Comparison of ENCODE assay signal across 11 cellular contexts in genomic region chr10:78937800-78938694, GRCh38.
DNase-seq lines count a peak whose midpoint lies in the region; ATAC-seq and TF ChIP-seq lines count a peak whose summit lies in the region.
"Had no signal": no experiment of that assay in that cellular context is flagged by ENCODE, and none has a peak within 500 bp of the region (broad histone marks: within the 10 kb centered on the region; RNA-seq: fewer than 3 reads in every experiment).

No MANE protein-coding gene starts in this region.

- H3K27ac ChIP-seq in DOHH2 (ENCODE audit: low read depth, low read length) (no peak overlapping the region), HEK293 (ENCODE audit: extremely low read depth, low read depth, low read length) (no peak overlapping the region), right lobe of liver (no peak overlapping the region)
- H3K27ac ChIP-seq: parathyroid adenoma, VCaP had no signal

- H3K9me3 Mint-ChIP-seq in activated CD8-positive, alpha-beta T cell treated with anti-CD3 and anti-CD28 coated beads, Interleukin-2, amount 10 ng/mL, durations not matched to agents 7 days and 5 days (ENCODE audit: insufficient read depth) = no peaks in the 10 kb centered on the region

- H3K4me3 Mint-ChIP-seq in activated CD8-positive, alpha-beta T cell treated with anti-CD3 and anti-CD28 coated beads, Interleukin-2, amount 10 ng/mL, durations not matched to agents 7 days and 5 days = no peak overlapping the region

- no peak for TF ChIP-seq POLR2A in right lobe of liver (IDR thresholded peaks at IDR 0.05)

- POLR2A ChIA-PET in HEK293 (lab: Yijun Ruan, JAX) = no interaction called here
- POLR2A ChIA-PET in activated CD8-positive, alpha-beta T cell treated with anti-CD3 and anti-CD28 coated beads, Interleukin-2, amount 10 ng/mL, durations not matched to agents 7 days and 5 days (lab: Charles Lee) = no interaction called here

- no peaks in the 10 kb centered on the region for H3K36me3 Mint-ChIP-seq in activated CD8-positive, alpha-beta T cell treated with anti-CD3 and anti-CD28 coated beads, Interleukin-2, amount 10 ng/mL, durations not matched to agents 7 days and 5 days (ENCODE audit: low read depth)

- H3K36me3 ChIP-seq in DOHH2 (ENCODE audit: control insufficient read depth, low read length) (no peaks in the 10 kb centered on the region), HEK293 (ENCODE audit: control insufficient read depth in 2 of 2, insufficient read depth in 1 of 2, low read length in 2 of 2) (no peaks in the 10 kb centered on the region), right lobe of liver (no peaks in the 10 kb centered on the region)

- no peak overlapping the region for H3K4me2 ChIP-seq in DOHH2 (ENCODE audit: low read length)

- CTCF ChIA-PET in HEK293 (lab: Yijun Ruan, JAX) = interaction anchor here (0.7 kb wide), 1 partner anchor 14 kb away, joined by 3 read pairs; no protein-coding TSS in a partner anchor
- CTCF ChIA-PET in activated CD8-positive, alpha-beta T cell treated with anti-CD3 and anti-CD28 coated beads, Interleukin-2, amount 10 ng/mL, durations not matched to agents 7 days and 5 days (lab: Charles Lee) = no interaction called here

- H3K27me3 Mint-ChIP-seq in activated CD8-positive, alpha-beta T cell treated with anti-CD3 and anti-CD28 coated beads, Interleukin-2, amount 10 ng/mL, durations not matched to agents 7 days and 5 days (ENCODE audit: low read depth) = no peaks in the 10 kb centered on the region

- H3K4me1 ChIP-seq in DOHH2 (ENCODE audit: control insufficient read depth, low read length) (no peaks in the 10 kb centered on the region), HEK293 (ENCODE audit: control insufficient read depth, insufficient read depth, low read length) (no peaks in the 10 kb centered on the region), right lobe of liver (no peaks in the 10 kb centered on the region)

- intact Hi-C loops in right lobe of liver (cut with DNase I) = no loop called here

- no peaks in the 10 kb centered on the region for H3K4me1 Mint-ChIP-seq in activated CD8-positive, alpha-beta T cell treated with anti-CD3 and anti-CD28 coated beads, Interleukin-2, amount 10 ng/mL, durations not matched to agents 7 days and 5 days (ENCODE audit: low read depth)

- H4K20me1 ChIP-seq in DOHH2 (ENCODE audit: control insufficient read depth, insufficient read depth, low read depth, low read length) = no peaks in the 10 kb centered on the region; the same call in 1 of the 2 replicates

- H3F3A ChIP-seq in DOHH2 (ENCODE audit: control insufficient read depth, insufficient read depth) = no peaks in the 10 kb centered on the region

- H3K27me3 ChIP-seq in DOHH2 (ENCODE audit: control insufficient read depth, low read length) (peaks cover 18% of the 10 kb centered on the region), right lobe of liver (no peaks in the 10 kb centered on the region)

- no peaks in the 10 kb centered on the region for H3K9me3 ChIP-seq in DOHH2 (ENCODE audit: control insufficient read depth, insufficient read depth, low read length)
- H3K9me3 ChIP-seq in HEK293 (ENCODE audit: control insufficient read depth, insufficient read depth, low read depth, low read length) = no peaks in the 10 kb centered on the region
- H3K9me3 ChIP-seq in right lobe of liver = no peaks in the 10 kb centered on the region

- H3K27ac Mint-ChIP-seq in activated CD8-positive, alpha-beta T cell treated with anti-CD3 and anti-CD28 coated beads, Interleukin-2, amount 10 ng/mL, durations not matched to agents 7 days and 5 days = no peak overlapping the region

- ATAC-seq in activated CD8-positive, alpha-beta T cell treated with anti-CD3 and anti-CD28 coated beads, Interleukin-2, amount 10 ng/mL, durations not matched to agents 7 days and 5 days = no peak
- peak; percentile 41 to 68 (median 56) for ATAC-seq in right lobe of liver
- no peak for ATAC-seq in GM21381 (IDR thresholded peaks at IDR 0.05; ENCODE audit: unreplicated experiment)
- no peak for ATAC-seq in omental fat pad (ENCODE audit: low FRiP score)

- no peaks in the 10 kb centered on the region for H3K79me2 ChIP-seq in DOHH2 (ENCODE audit: control insufficient read depth, low read length)
- H3K79me2 ChIP-seq: parathyroid adenoma had no signal

- 70% methylated on average over 9 of the region's 10 CpGs for WGBS in right lobe of liver (ENCODE audit: insufficient coverage, low coverage, low lambda C conversion rate, missing lambda C conversion rate)

- DNase-seq in activated CD8-positive, alpha-beta T cell treated with anti-CD3 and anti-CD28 coated beads, Interleukin-2, amount 10 ng/mL, durations not matched to agents 7 days and 5 days = peak; percentile 25
- DNase-seq in right lobe of liver (no peak), omental fat pad (ENCODE audit: low spot score) (no peak), NCI-H526 treated with DMSO at 0.1 percent for 48 hours (lab: John Stamatoyannopoulos, UW) (no peak), GM20000 (ENCODE audit: low spot score) (no peak)
- DNase-seq: NCI-H2171 treated with DMSO at 0.1 percent for 48 hours had no signal

- H3K9me2 ChIP-seq in DOHH2 (replicated peaks; ENCODE audit: control insufficient read depth, low read length) = no peaks in the 10 kb centered on the region

- peak; percentile 69 for TF ChIP-seq CTCF in DOHH2 (IDR thresholded peaks at IDR 0.05; ENCODE audit: low read depth, low read length, poor library complexity, severe bottlenecking)
- no peak for TF ChIP-seq CTCF in HEK293 (tag by site-specific recombination; IDR thresholded peaks at IDR 0.05)
- no peak for TF ChIP-seq CTCF in right lobe of liver (IDR thresholded peaks at IDR 0.05)
- no peak for TF ChIP-seq CTCF in omental fat pad (IDR thresholded peaks at IDR 0.05)
- TF ChIP-seq CTCF in GM20000 (IDR thresholded peaks at IDR 0.05; ENCODE audit: extremely low read depth, missing control alignments) = no peak

- H3K4me3 ChIP-seq in DOHH2 (ENCODE audit: low read length) = no peak overlapping the region
- no peak overlapping the region for H3K4me3 ChIP-seq in HEK293 (ENCODE audit: low read depth, low read length)
- H3K4me3 ChIP-seq in right lobe of liver = no peak overlapping the region

TF ChIP-seq in HEK293, 187 proteins besides CTCF, POLR2A, EP300 and RAD21:
- TF ChIP-seq TRIM28 (IDR thresholded peaks at IDR 0.05; ENCODE audit: borderline replicate concordance, low read length) (no peak), GLI2 (tag by site-specific recombination; IDR thresholded peaks at IDR 0.05; ENCODE audit: borderline replicate concordance, low read depth) (no peak), ZIC2 (tag by site-specific recombination; IDR thresholded peaks at IDR 0.05) (peak; percentile 80), ZNF223 (tag by site-specific recombination; IDR thresholded peaks at IDR 0.05) (no peak), ZNF558 (tag by site-specific recombination; IDR thresholded peaks at IDR 0.05) (no peak), ZNF596 (tag by site-specific recombination; IDR thresholded peaks at IDR 0.05) (no peak)
- TF ChIP-seq, protein P1, sequence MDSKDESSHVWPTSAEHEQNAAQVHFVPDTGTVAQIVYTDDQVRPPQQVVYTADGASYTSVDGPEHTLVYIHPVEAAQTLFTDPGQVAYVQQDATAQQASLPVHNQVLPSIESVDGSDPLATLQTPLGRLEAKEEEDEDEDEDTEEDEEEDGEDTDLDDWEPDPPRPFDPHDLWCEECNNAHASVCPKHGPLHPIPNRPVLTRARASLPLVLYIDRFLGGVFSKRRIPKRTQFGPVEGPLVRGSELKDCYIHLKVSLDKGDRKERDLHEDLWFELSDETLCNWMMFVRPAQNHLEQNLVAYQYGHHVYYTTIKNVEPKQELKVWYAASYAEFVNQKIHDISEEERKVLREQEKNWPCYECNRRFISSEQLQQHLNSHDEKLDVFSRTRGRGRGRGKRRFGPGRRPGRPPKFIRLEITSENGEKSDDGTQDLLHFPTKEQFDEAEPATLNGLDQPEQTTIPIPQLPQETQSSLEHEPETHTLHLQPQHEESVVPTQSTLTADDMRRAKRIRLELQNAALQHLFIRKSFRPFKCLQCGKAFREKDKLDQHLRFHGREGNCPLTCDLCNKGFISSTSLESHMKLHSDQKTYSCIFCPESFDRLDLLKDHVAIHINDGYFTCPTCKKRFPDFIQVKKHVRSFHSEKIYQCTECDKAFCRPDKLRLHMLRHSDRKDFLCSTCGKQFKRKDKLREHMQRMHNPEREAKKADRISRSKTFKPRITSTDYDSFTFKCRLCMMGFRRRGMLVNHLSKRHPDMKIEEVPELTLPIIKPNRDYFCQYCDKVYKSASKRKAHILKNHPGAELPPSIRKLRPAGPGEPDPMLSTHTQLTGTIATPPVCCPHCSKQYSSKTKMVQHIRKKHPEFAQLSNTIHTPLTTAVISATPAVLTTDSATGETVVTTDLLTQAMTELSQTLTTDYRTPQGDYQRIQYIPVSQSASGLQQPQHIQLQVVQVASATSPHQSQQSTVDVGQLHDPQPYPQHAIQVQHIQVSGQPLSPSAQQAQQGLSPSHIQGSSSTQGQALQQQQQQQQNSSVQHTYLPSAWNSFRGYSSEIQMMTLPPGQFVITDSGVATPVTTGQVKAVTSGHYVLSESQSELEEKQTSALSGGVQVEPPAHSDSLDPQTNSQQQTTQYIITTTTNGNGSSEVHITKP (tag by site-specific recombination; IDR thresholded peaks at IDR 0.05) = no peak

Comparison
In these comparisons a context has a peak if more than half of its experiments do, and no peak if none do; other contexts are left out.
1. ATAC-seq: peak in right lobe of liver (4 of 4); none in activated CD8-positive, alpha-beta T cell treated with anti-CD3 and anti-CD28 coated beads, Interleukin-2, amount 10 ng/mL, durations not matched to agents 7 days and 5 days (single experiment), GM21381 (single experiment) and omental fat pad (single experiment).